34 cellular contexts compared by ENCODE assay signal in genomic region chr1:68625636-68626035, GRCh38.
"Had no signal": no experiment of that assay in that cellular context is flagged by ENCODE, and none has a peak within 500 bp of the region (broad histone marks: within the 10 kb centered on the region; RNA-seq: fewer than 3 reads in every experiment).

No MANE protein-coding gene starts in this region.

- DNase-seq: Karpas-422, Kasumi-1, MG63, MM.1S, MV-4-11, NCI-H1048, NCI-H1092, NCI-H1092 treated with DMSO at 0.1 percent for 48 hours, NCI-H1105, NCI-H1105 treated with DMSO at 0.1 percent for 48 hours, NCI-H1417, NCI-H1417 treated with DMSO at 0.1 percent for 48 hours, NCI-H1436, NCI-H1436 treated with DMSO at 0.1 percent for 48 hours, NCI-H146, NCI-H1694, NCI-H1694 treated with DMSO at 0.1 percent for 48 hours, NCI-H187, NCI-H187 treated with DMSO at 0.1 percent for 48 hours, NCI-H1930, NCI-H2029, NCI-H2029 treated with DMSO at 0.1 percent for 48 hours, NCI-H2081, NCI-H2081 treated with DMSO at 0.1 percent for 48 hours, NCI-H2107, NCI-H2171, NCI-H2171 treated with DMSO at 0.1 percent for 48 hours, NCI-H2227 treated with DMSO at 0.1 percent for 48 hours, NCI-H226, NCI-H345, NCI-H446, NCI-H446 treated with DMSO at 0.1 percent for 48 hours, NCI-H510A, NCI-H510A treated with DMSO at 0.1 percent for 48 hours had no signal
